ENCODE assay signal across 8 cellular contexts in genomic region chr16:22188595-22189442, GRCh38. TPM values are rescaled to one million over a fixed set of nuclear protein-coding genes. Genes with fewer than 3 reads are reported as not detected.
A peak's percentile ranks its signal among the peaks of the same experiment; 100 is the strongest.
DNase-seq lines count a peak whose midpoint lies in the region; ATAC-seq, FAIRE-seq and TF ChIP-seq lines count a peak whose summit lies in the region.

No MANE protein-coding gene starts in this region.

- H3K4me2 ChIP-seq in MM.1S (ENCODE audit: low read depth, low read length) (peak overlapping the region; percentile 92), trophoblast cell (ENCODE audit: low read length) (no peak overlapping the region)

- peaks cover 55% of the 10 kb centered on the region for H3F3A ChIP-seq in MM.1S (ENCODE audit: insufficient read depth, low read length)

- peaks cover 4% of the 10 kb centered on the region for H3K9me3 Mint-ChIP-seq in activated naive CD4-positive, alpha-beta T cell treated with anti-CD3 and anti-CD28 coated beads, Interleukin-2, amount 50 U/mL, for 24 hours

- no peak overlapping the region for H3K4ac ChIP-seq in trophoblast cell (ENCODE audit: low read depth, low read length)

- peak; percentile 92 for TF ChIP-seq CTCF in MM.1S (IDR thresholded peaks at IDR 0.05; ENCODE audit: low read length)

- H4K8ac ChIP-seq in trophoblast cell (ENCODE audit: low read depth, low read length): no peak overlapping the region

- peaks cover 45% of the 10 kb centered on the region for H3K4me1 Mint-ChIP-seq in activated naive CD4-positive, alpha-beta T cell treated with anti-CD3 and anti-CD28 coated beads, Interleukin-2, amount 50 U/mL, for 24 hours

- no peak for ATAC-seq in HG03196 (IDR thresholded peaks at IDR 0.05; ENCODE audit: unreplicated experiment)

- H3K18ac ChIP-seq in trophoblast cell (ENCODE audit: low read length): no peak overlapping the region

- no peaks in the 10 kb centered on the region for H3K36me3 Mint-ChIP-seq in activated naive CD4-positive, alpha-beta T cell treated with anti-CD3 and anti-CD28 coated beads, Interleukin-2, amount 50 U/mL, for 24 hours

- no peak overlapping the region for H2AFZ ChIP-seq in MM.1S (ENCODE audit: low read length)
- H2AFZ ChIP-seq in trophoblast cell (ENCODE audit: insufficient read depth, low read length, poor library complexity): no peak overlapping the region

- H3K9me3 ChIP-seq in MM.1S (replicated peaks; ENCODE audit: insufficient read depth, low read length): no peaks in the 10 kb centered on the region
- no peaks in the 10 kb centered on the region for H3K9me3 ChIP-seq in SJSA1 (replicated peaks)
- peaks cover 1% of the 10 kb centered on the region for H3K9me3 ChIP-seq in trophoblast cell (ENCODE audit: insufficient read depth, low read depth, low read length)

- H2BK120ac ChIP-seq in trophoblast cell (ENCODE audit: insufficient read depth, low read length, poor library complexity): no peak overlapping the region

- H3K79me1 ChIP-seq in trophoblast cell (ENCODE audit: low read length): peaks cover 7% of the 10 kb centered on the region

- peaks cover 15% of the 10 kb centered on the region; the same call in 1 of the 2 replicates for H3K79me2 ChIP-seq in MM.1S (ENCODE audit: low read length)
- H3K79me2 ChIP-seq in trophoblast cell (ENCODE audit: control insufficient read depth, insufficient read depth, low read length, poor library complexity): no peaks in the 10 kb centered on the region

- H2BK12ac ChIP-seq in trophoblast cell (ENCODE audit: low read length): no peak overlapping the region

- H3K4me1 ChIP-seq in MM.1S (ENCODE audit: low read length) (peaks cover 32% of the 10 kb centered on the region), SJSA1 (replicated peaks) (peaks cover 20% of the 10 kb centered on the region), trophoblast cell (ENCODE audit: control insufficient read depth in 1 of 2, insufficient read depth in 2 of 2, low read length in 2 of 2) (peaks cover 2% of the 10 kb centered on the region in 2 experiments)

- no peaks in the 10 kb centered on the region for H3K27me3 Mint-ChIP-seq in activated naive CD4-positive, alpha-beta T cell treated with anti-CD3 and anti-CD28 coated beads, Interleukin-2, amount 50 U/mL, for 24 hours

- no peak overlapping the region for H2BK5ac ChIP-seq in trophoblast cell (ENCODE audit: low read depth, low read length, poor library complexity)

- H4K12ac ChIP-seq in trophoblast cell (ENCODE audit: low read depth, low read length): no peak overlapping the region

- H3K9ac ChIP-seq in MM.1S (ENCODE audit: low read length) (peak overlapping the region; percentile 83; the same call in 1 of the 2 replicates), trophoblast cell (ENCODE audit: low read length) (no peak overlapping the region)

- H3K9me2 ChIP-seq in MM.1S (replicated peaks; ENCODE audit: insufficient read depth, low read length): no peaks in the 10 kb centered on the region

- peak overlapping the region; percentile 91 for H3K4me3 Mint-ChIP-seq in activated naive CD4-positive, alpha-beta T cell treated with anti-CD3 and anti-CD28 coated beads, Interleukin-2, amount 50 U/mL, for 24 hours

- H3K27ac ChIP-seq in MM.1S (ENCODE audit: low read length): peak overlapping the region; percentile 89; the same call in 1 of the 2 replicates
- H3K27ac ChIP-seq in SJSA1: no peak overlapping the region
- no peak overlapping the region for H3K27ac ChIP-seq in trophoblast cell (ENCODE audit: low read depth, low read length)

- no peak for FAIRE-seq in urothelium cell line (lab: Jason Lieb, UNC)

- H3K36me3 ChIP-seq in MM.1S (replicated peaks; ENCODE audit: insufficient read depth, low read length) (no peaks in the 10 kb centered on the region), SJSA1 (no peaks in the 10 kb centered on the region), trophoblast cell (ENCODE audit: control insufficient read depth in 1 of 2, insufficient read depth in 2 of 2, low read length in 2 of 2) (no peaks in the 10 kb centered on the region)

- no peak overlapping the region for H3K14ac ChIP-seq in trophoblast cell (ENCODE audit: low read length)

- no peak overlapping the region for H4K91ac ChIP-seq in trophoblast cell (ENCODE audit: low read depth, low read length)

- peak overlapping the region; percentile 89 for H3K27ac Mint-ChIP-seq in activated naive CD4-positive, alpha-beta T cell treated with anti-CD3 and anti-CD28 coated beads, Interleukin-2, amount 50 U/mL, for 24 hours

- WGBS in trophoblast cell (ENCODE audit: extremely low coverage, insufficient coverage, insufficient read length): no CpG with 5 or more reads among the region's 8 CpGs

- H3K4me3 ChIP-seq in MM.1S (ENCODE audit: low read length) (peak overlapping the region; percentile 84; the same call in 1 of the 2 replicates), SJSA1 (no peak overlapping the region), trophoblast cell (ENCODE audit: low read depth, low read length) (no peak overlapping the region)

- no peaks in the 10 kb centered on the region for H4K20me1 ChIP-seq in MM.1S (ENCODE audit: insufficient read depth, low read length)

- H2AK5ac ChIP-seq in trophoblast cell (ENCODE audit: low read length): no peak overlapping the region

- DNase-seq in EH (ENCODE audit: low read depth) (peak; percentile 93), MM.1S (peak; percentile 84), SJSA1 (ENCODE audit: low read depth in 1 of 2, low spot score in 2 of 2) (peak; percentile 71 to 79), globus pallidus (ENCODE audit: low spot score) (peak; percentile 72), trophoblast cell (peak; percentile 70 to 89), urothelium cell line (ENCODE audit: low spot score) (peak; percentile 56)

- H3K23ac ChIP-seq in trophoblast cell (ENCODE audit: low read length): no peak overlapping the region

- H3K27me3 ChIP-seq in MM.1S (replicated peaks; ENCODE audit: insufficient read depth, low read length) (no peaks in the 10 kb centered on the region), SJSA1 (replicated peaks) (no peaks in the 10 kb centered on the region), trophoblast cell (ENCODE audit: insufficient read depth, low read length) (no peaks in the 10 kb centered on the region)

RNA-seq across cellular contexts. Expression of gene EEF2K, which starts 17.3 kb away (rescaled TPM):
- total RNA-seq in SJSA1 (2014; rRNA removed; shearing (Covaris generic)): 6.5 and 11.2 TPM in 2 replicates
- 6.4 and 6.7 TPM in 2 replicates for polyA plus RNA-seq in trophoblast cell (2013)

RNA-seq across cellular contexts. Expression of gene SDR42E2, which starts 26.5 kb away (rescaled TPM):
- total RNA-seq in SJSA1 (2014; rRNA removed; shearing (Covaris generic)): not detected in 2 replicates
- 0.04 TPM in 1 of 2 replicates, not detected in the other for polyA plus RNA-seq in trophoblast cell (2013)
